11 cellular contexts compared by ENCODE assay signal in genomic region chr15:99438691-99439523, GRCh38.
A peak's percentile ranks its signal among the peaks of the same experiment; 100 is the strongest.
DNase-seq lines count a peak whose midpoint lies in the region; ATAC-seq and TF ChIP-seq lines count a peak whose summit lies in the region.
"Had no signal": no experiment of that assay in that cellular context is flagged by ENCODE, and none has a peak within 500 bp of the region (broad histone marks: within the 10 kb centered on the region; RNA-seq: fewer than 3 reads in every experiment).

No MANE protein-coding gene starts in this region.

- H3K79me2 ChIP-seq in GM23248 (ENCODE audit: insufficient read depth): no peaks in the 10 kb centered on the region

- no peaks in the 10 kb centered on the region for H3K9me2 ChIP-seq in GM23248 (ENCODE audit: insufficient read depth)

- peaks cover 1% of the 10 kb centered on the region for H3K27me3 Mint-ChIP-seq in glutamatergic neuron (ENCODE audit: unreplicated experiment)
- H3K27me3 Mint-ChIP-seq: memory B cell had no signal

- ATAC-seq in GM19463 (IDR thresholded peaks at IDR 0.05; ENCODE audit: unreplicated experiment) (no peak), GM18505 (IDR thresholded peaks at IDR 0.05; ENCODE audit: unreplicated experiment) (no peak)

- no peak for TF ChIP-seq POLR2A in GM18505 (IDR thresholded peaks at IDR 0.05; ENCODE audit: borderline replicate concordance, extremely low read depth, insufficient read depth, insufficient read length)

- TF ChIP-seq CTCF in glutamatergic neuron (IDR thresholded peaks at IDR 0.05; ENCODE audit: partially characterized antibody, unreplicated experiment): no peak

- H3K27ac ChIP-seq in GM23248: no peak overlapping the region

- H3K4me3 ChIP-seq in GM23248: peak overlapping the region; percentile 41

- no peaks in the 10 kb centered on the region for H4K20me1 ChIP-seq in GM23248 (ENCODE audit: insufficient read depth)

- H3K4me3 Mint-ChIP-seq in glutamatergic neuron (ENCODE audit: unreplicated experiment): no peak overlapping the region
- H3K4me3 Mint-ChIP-seq: memory B cell had no signal

- H3K4me1 ChIP-seq in GM23248 (ENCODE audit: insufficient read depth): peaks cover 25% of the 10 kb centered on the region

- in situ Hi-C loops in GM23248 (cut with MboI): no loop called here

- peaks cover 2% of the 10 kb centered on the region for H3K9me3 Mint-ChIP-seq in glutamatergic neuron (ENCODE audit: unreplicated experiment)
- H3K9me3 Mint-ChIP-seq: memory B cell had no signal

- no peak overlapping the region for H3K9ac ChIP-seq in GM23248

- WGBS in GM23248 (ENCODE audit: low coverage in 1 of 2, low lambda C conversion rate in 2 of 2, missing lambda C conversion rate in 2 of 2), 2 experiments: 68 to 71% methylated on average over 24 of the region's 24 CpGs

- H3K27me3 ChIP-seq in GM23248 (replicated peaks; ENCODE audit: insufficient read depth): no peaks in the 10 kb centered on the region

- no peaks in the 10 kb centered on the region for H3K36me3 ChIP-seq in GM23248 (ENCODE audit: low read depth)

- H3K4me2 ChIP-seq in GM23248 (ENCODE audit: unreplicated experiment): peak overlapping the region; percentile 20

- DNase-seq in GM23248: peak; percentile 10
- peak; percentile 58 for DNase-seq in activated CD8-positive, alpha-beta memory T cell treated with anti-CD3 and anti-CD28 coated beads, Interleukin-2, amount 50 U/mL, for 48 hours
- DNase-seq in glutamatergic neuron: peak; percentile 5
- peak; percentile 51 for DNase-seq in retina
- no peak for DNase-seq in COLO829 (ENCODE audit: low spot score)
- DNase-seq in hypothalamus (lab: John Stamatoyannopoulos, UW): no peak
- DNase-seq: NCI-H2081, T-helper 9 cell had no signal

- no peak overlapping the region for H3K27ac Mint-ChIP-seq in glutamatergic neuron (ENCODE audit: unreplicated experiment)
- H3K27ac Mint-ChIP-seq: memory B cell had no signal

- no peaks in the 10 kb centered on the region for H3K9me3 ChIP-seq in GM23248 (ENCODE audit: low read depth)

- peak overlapping the region; percentile 71 for H2AFZ ChIP-seq in GM23248

- H3K4me1 Mint-ChIP-seq in glutamatergic neuron (ENCODE audit: low read depth, unreplicated experiment): peaks cover 9% of the 10 kb centered on the region

- peaks cover 6% of the 10 kb centered on the region for H3K36me3 Mint-ChIP-seq in glutamatergic neuron (ENCODE audit: unreplicated experiment)
- H3K36me3 Mint-ChIP-seq: memory B cell had no signal

- no peaks in the 10 kb centered on the region for H3F3A ChIP-seq in GM23248 (ENCODE audit: insufficient read depth)

Comparison
In these comparisons a context has a peak if more than half of its experiments do, and no peak if none do; other contexts are left out.
1. DNase-seq: peak in GM23248 (single experiment), activated CD8-positive, alpha-beta memory T cell treated with anti-CD3 and anti-CD28 coated beads, Interleukin-2, amount 50 U/mL, for 48 hours (single experiment), glutamatergic neuron (single experiment) and retina (single experiment); none in COLO829 (single experiment) and hypothalamus (0 of 51).